Comparison of ENCODE assay signal across 8 cellular contexts in the genomic region with DNA sequence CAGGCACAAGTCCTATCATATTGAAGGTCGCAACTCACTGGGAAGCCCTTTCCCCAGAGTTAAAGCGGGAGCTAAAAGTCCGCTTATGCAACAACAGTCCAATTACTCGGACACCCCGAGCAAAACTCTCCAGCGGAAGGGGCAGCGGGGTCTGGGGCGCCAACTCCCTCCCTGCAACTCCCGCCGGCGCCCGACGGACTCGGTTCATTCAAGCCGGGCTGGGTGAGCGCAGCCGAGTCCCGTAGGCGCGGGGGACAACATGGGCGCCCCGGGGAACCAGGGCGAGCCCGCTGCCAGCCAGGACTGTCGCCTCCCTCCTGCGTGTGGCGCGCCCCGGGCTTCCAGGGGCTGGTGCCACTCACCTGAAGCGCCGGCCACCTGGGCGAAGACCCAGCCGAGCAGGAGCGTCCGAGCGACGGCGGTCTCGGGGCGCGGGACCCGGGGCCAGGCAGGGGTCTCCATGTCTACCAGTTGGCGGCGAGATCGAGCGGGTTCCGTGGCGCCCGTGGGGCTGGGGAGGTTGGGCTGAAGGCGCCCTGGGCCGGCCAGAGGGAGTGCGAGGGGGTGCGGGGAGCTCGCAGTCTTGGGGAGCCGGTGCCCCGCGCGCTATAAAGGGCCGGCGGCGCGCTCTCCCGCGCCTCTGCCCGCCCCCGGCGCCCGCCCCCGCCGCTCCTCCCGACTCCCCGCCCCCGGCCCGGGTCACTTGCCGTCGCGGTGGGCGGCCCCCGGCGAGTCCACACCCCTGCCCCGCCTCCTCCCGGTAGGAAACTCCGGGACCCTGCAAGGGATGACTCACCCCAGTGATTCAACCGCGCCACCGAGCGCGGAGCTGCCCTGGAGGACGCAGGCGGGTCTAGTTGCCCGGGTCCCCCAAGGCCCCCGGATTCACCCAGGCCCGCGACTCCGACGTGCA. TPM values are rescaled to one million over a fixed set of nuclear protein-coding genes. Genes with fewer than 3 reads are reported as not detected.
DNase-seq lines count a peak whose midpoint lies in the region; ATAC-seq, FAIRE-seq and TF ChIP-seq lines count a peak whose summit lies in the region.

A gene (minus strand): TSS at position 585 of the 913 bp plus-strand sequence. CDS start 123 bp downstream, at position 462.

- H3K27me3 Mint-ChIP-seq in activated CD4-positive, alpha-beta T cell treated with anti-CD3 and anti-CD28 coated beads, Interleukin-2, amount 10 ng/mL, durations not matched to agents 7 days and 5 days, result peaks cover 74% of the 10 kb centered on the region

- peak within 1 kb of the TSS; percentile 65 for H3K4me3 Mint-ChIP-seq in activated CD4-positive, alpha-beta T cell treated with anti-CD3 and anti-CD28 coated beads, Interleukin-2, amount 10 ng/mL, durations not matched to agents 7 days and 5 days

- ATAC-seq in HG02642 (IDR thresholded peaks at IDR 0.05; ENCODE audit: poor library complexity, unreplicated experiment) (peak; percentile 88), right lobe of liver (peak; percentile 93 to 97 (median 96))

- peaks cover 0 to 13% (median 4%) of the 10 kb centered on the region in 4 donors for H3K4me1 ChIP-seq in right lobe of liver

- H3K9me3 ChIP-seq in right lobe of liver, result no peaks in the 10 kb centered on the region

- TF ChIP-seq POLR2A in GM12891 (IDR thresholded peaks at IDR 0.05; ENCODE audit: low read depth, low read length), result no peak
- TF ChIP-seq POLR2A in right lobe of liver (IDR thresholded peaks at IDR 0.05), result peak; percentile 88

- POLR2A ChIA-PET in activated CD4-positive, alpha-beta T cell treated with anti-CD3 and anti-CD28 coated beads, Interleukin-2, amount 10 ng/mL, durations not matched to agents 7 days and 5 days (lab: Charles Lee), result no interaction called here

- no peaks in the 10 kb centered on the region for H3K36me3 Mint-ChIP-seq in activated CD4-positive, alpha-beta T cell treated with anti-CD3 and anti-CD28 coated beads, Interleukin-2, amount 10 ng/mL, durations not matched to agents 7 days and 5 days (ENCODE audit: low read depth)

- intact Hi-C loops in right lobe of liver (cut with DNase I), result no loop called here

- DNase-seq in GM12891 (ENCODE audit: insufficient read length, low spot score) (peak; percentile 42), NCI-H1930 (lab: John Stamatoyannopoulos, UW) (peak; percentile 54 to 81), dermis microvascular lymphatic vessel endothelial cell (ENCODE audit: low read depth in 2 of 2) (peak; percentile 75 to 87), right lobe of liver (peak; percentile 85 to 95 (median 88)), NK-92 (lab: John Stamatoyannopoulos, UW; ENCODE audit: unreplicated experiment) (no peak)
- DNase-seq in activated CD4-positive, alpha-beta T cell treated with anti-CD3 and anti-CD28 coated beads, Interleukin-2, amount 10 ng/mL, durations not matched to agents 7 days and 5 days, result peak; percentile 55
- DNase-seq in stimulated activated CD4-positive, alpha-beta T cell treated with anti-CD3 and anti-CD28 coated beads, Interleukin-2, amount 100 ng/mL, for 48 hours, result peak; percentile 63 to 65

- no peaks in the 10 kb centered on the region for H3K36me3 ChIP-seq in right lobe of liver

- no peak for FAIRE-seq in GM12891 (lab: Jason Lieb, UNC)

- H3K27ac Mint-ChIP-seq in activated CD4-positive, alpha-beta T cell treated with anti-CD3 and anti-CD28 coated beads, Interleukin-2, amount 10 ng/mL, durations not matched to agents 7 days and 5 days, result no peak within 1 kb of the TSS

- H3K9me3 Mint-ChIP-seq in activated CD4-positive, alpha-beta T cell treated with anti-CD3 and anti-CD28 coated beads, Interleukin-2, amount 10 ng/mL, durations not matched to agents 7 days and 5 days, result no peaks in the 10 kb centered on the region

- CTCF ChIA-PET in activated CD4-positive, alpha-beta T cell treated with anti-CD3 and anti-CD28 coated beads, Interleukin-2, amount 10 ng/mL, durations not matched to agents 7 days and 5 days (lab: Charles Lee), result interaction anchor here (1.4 kb wide), 1 partner anchor 261 kb away, joined by 4 read pairs; no protein-coding TSS in a partner anchor

- 0% methylated on average over 4 of the region's 96 CpGs for WGBS in right lobe of liver (ENCODE audit: insufficient coverage, low coverage, low lambda C conversion rate, missing lambda C conversion rate)

- peaks cover 16% of the 10 kb centered on the region for H3K4me1 Mint-ChIP-seq in activated CD4-positive, alpha-beta T cell treated with anti-CD3 and anti-CD28 coated beads, Interleukin-2, amount 10 ng/mL, durations not matched to agents 7 days and 5 days

- peak within 1 kb of the TSS; percentile 65 to 81 (median 71) for H3K4me3 ChIP-seq in right lobe of liver

- no peaks in the 10 kb centered on the region for H3K27me3 ChIP-seq in right lobe of liver

- peak within 1 kb of the TSS; percentile 60 to 87 (median 68) for H3K27ac ChIP-seq in right lobe of liver

- peak in 1 of 4 donors; percentile 11 for TF ChIP-seq CTCF in right lobe of liver (IDR thresholded peaks at IDR 0.05)

TF ChIP-seq in GM12891, 5 proteins besides CTCF, POLR2A, EP300 and RAD21:
- TF ChIP-seq PAX5 (IDR thresholded peaks at IDR 0.05; ENCODE audit: insufficient read depth, low read length, severe bottlenecking) (no peak), SPI1 (IDR thresholded peaks at IDR 0.05; ENCODE audit: low read depth, low read length) (no peak), POU2F2 (IDR thresholded peaks at IDR 0.05; ENCODE audit: low read depth, low read length) (no peak), TAF1 (IDR thresholded peaks at IDR 0.05; ENCODE audit: low read depth, low read length) (no peak), POLR2AphosphoS5 (IDR thresholded peaks at IDR 0.05; ENCODE audit: low read depth, low read length) (no peak)

RNA-seq across cellular contexts. Expression of the gene that starts here (rescaled TPM):
- not detected for polyA plus RNA-seq in GM12891 (2012; ENCODE audit: low read depth, missing spikeins)
- total RNA-seq in activated CD4-positive, alpha-beta T cell treated with anti-CD3 and anti-CD28 coated beads, Interleukin-2, amount 10 ng/mL, durations not matched to agents 7 days and 5 days, result not detected
- total RNA-seq in dermis microvascular lymphatic vessel endothelial cell, result 1.3 and 2.0 TPM in 2 replicates
- 1 to 10 TPM in 4 of 6 experiments, under 1 TPM in 2; 0.79 to 6.8 (median 2.6) TPM for total RNA-seq in right lobe of liver

Comparison
In these comparisons a context has a peak if more than half of its experiments do, and no peak if none do; other contexts are left out.
1. Peak in DNase-seq in activated CD4-positive, alpha-beta T cell treated with anti-CD3 and anti-CD28 coated beads, Interleukin-2, amount 10 ng/mL, durations not matched to agents 7 days and 5 days; RNA of the gene not detected or under 1 TPM.